In genomic region chr6:36098920-36099647, GRCh38 we compare ENCODE assay signal across 1 cellular context.
TF ChIP-seq lines count a peak whose summit lies in the region.

No MANE protein-coding gene starts in this region.

TF ChIP-seq in K562, 482 proteins besides CTCF, POLR2A, EP300 and RAD21 (continued from another document and continues in another):
- TF ChIP-seq TCF7 (IDR thresholded peaks at IDR 0.05; ENCODE audit: borderline replicate concordance) (no peak), SETDB1 (IDR thresholded peaks at IDR 0.05; ENCODE audit: low read length) (no peak), TBL1XR1 (IDR thresholded peaks at IDR 0.05; ENCODE audit: low read length in 2 of 2) (no peak), SNRNP70 (optimal IDR thresholded peaks at IDR 0.05; ENCODE audit: low read depth, low read length) (no peak), POLR2H (tag; IDR thresholded peaks at IDR 0.05; ENCODE audit: low read depth) (no peak), EGR1 (conservative IDR thresholded peaks at IDR 0.05) (no peak), ZSCAN32 (CRISPR knock-in tag; IDR thresholded peaks at IDR 0.05) (no peak), ZC3H11A (IDR thresholded peaks at IDR 0.05; ENCODE audit: low read depth, low read length) (no peak), SMARCA4 (IDR thresholded peaks at IDR 0.05) (peak; percentile 74; the same call in 1 of the 2 replicates), GATA2 (CRISPR knock-in tag; IDR thresholded peaks at IDR 0.05) (peak; percentile 31; the same call in 1 of the 2 replicates), KLF10 (CRISPR knock-in tag; IDR thresholded peaks at IDR 0.05) (no peak), HDAC1 (IDR thresholded peaks at IDR 0.05) (peak in 1 of 2 experiments; percentile 14; a peak in 1 of 4 replicates), MAX (CRISPR knock-in tag; IDR thresholded peaks at IDR 0.05) (peak; percentile 91), LCOR (CRISPR knock-in tag; IDR thresholded peaks at IDR 0.05) (no peak), TAF9B (IDR thresholded peaks at IDR 0.05; ENCODE audit: partially characterized antibody) (peak; percentile 53), MECOM (CRISPR knock-in tag; IDR thresholded peaks at IDR 0.05) (peak; percentile 72; the same call in 1 of the 2 replicates), CBFA2T3 (IDR thresholded peaks at IDR 0.05) (peak; percentile 82), EP400 (IDR thresholded peaks at IDR 0.05) (peak; percentile 70), TAF15 (IDR thresholded peaks at IDR 0.05; ENCODE audit: low read depth, low read length) (no peak), GATAD2B (IDR thresholded peaks at IDR 0.05; ENCODE audit: borderline replicate concordance) (peak; percentile 66; the same call in 1 of the 2 replicates), PYGO2 (tag; IDR thresholded peaks at IDR 0.05) (no peak), CBFA2T2 (conservative IDR thresholded peaks at IDR 0.05) (peak; percentile 70), MYC (IDR thresholded peaks at IDR 0.05; ENCODE audit: low read depth, low read length) (peak; percentile 85), MYC (CRISPR knock-in tag; IDR thresholded peaks at IDR 0.05; ENCODE audit: borderline replicate concordance, low read depth) (no peak), HSF4 (CRISPR knock-in tag; IDR thresholded peaks at IDR 0.05; ENCODE audit: borderline replicate concordance) (no peak), NRF1 (conservative IDR thresholded peaks at IDR 0.05 in 1 of 2, IDR thresholded peaks at IDR 0.05 in 1 of 2) (no peak), L3MBTL2 (IDR thresholded peaks at IDR 0.05) (peak; percentile 89; the same call in 1 of the 2 replicates), DPF2 (IDR thresholded peaks at IDR 0.05) (peak; percentile 84), ZNF175 (CRISPR knock-in tag; IDR thresholded peaks at IDR 0.05; ENCODE audit: low read depth) (no peak), ZNF561 (CRISPR knock-in tag; conservative IDR thresholded peaks at IDR 0.05) (no peak), NFE2 (IDR thresholded peaks at IDR 0.05; ENCODE audit: low read depth) (peak; percentile 92), TCF7L2 (IDR thresholded peaks at IDR 0.05; ENCODE audit: low read depth, low read length) (no peak), BHLHE40 (IDR thresholded peaks at IDR 0.05; ENCODE audit: low read length) (no peak), DNMT1 (IDR thresholded peaks at IDR 0.05) (no peak), TCF3 (CRISPR knock-in tag; IDR thresholded peaks at IDR 0.05) (peak; percentile 53), E2F8 (IDR thresholded peaks at IDR 0.05; ENCODE audit: low read depth, partially characterized antibody) (no peak), NR2C1 (IDR thresholded peaks at IDR 0.05) (no peak), NR2C1 (tag; IDR thresholded peaks at IDR 0.05) (no peak), ASH1L (IDR thresholded peaks at IDR 0.05; ENCODE audit: borderline replicate concordance, low read depth, partially characterized antibody) (no peak), EHMT2 (IDR thresholded peaks at IDR 0.05) (no peak), MAFK (IDR thresholded peaks at IDR 0.05; ENCODE audit: low read length) (peak; percentile 59; the same call in 1 of the 2 replicates), ZKSCAN1 (IDR thresholded peaks at IDR 0.05; ENCODE audit: low read depth, low read length) (no peak), CTCFL (IDR thresholded peaks at IDR 0.05; ENCODE audit: borderline replicate concordance, insufficient read depth, low read depth, low read length, poor library complexity, severe bottlenecking) (no peak), PATZ1 (CRISPR knock-in tag; IDR thresholded peaks at IDR 0.05; ENCODE audit: borderline replicate concordance) (no peak), GABPB2 (CRISPR knock-in tag; conservative IDR thresholded peaks at IDR 0.05) (no peak), NR2F6 (CRISPR knock-in tag; IDR thresholded peaks at IDR 0.05) (no peak), ZNF780A (CRISPR knock-in tag; IDR thresholded peaks at IDR 0.05) (no peak), CTBP1 (IDR thresholded peaks at IDR 0.05; ENCODE audit: borderline replicate concordance) (no peak), HNRNPH1 (optimal IDR thresholded peaks at IDR 0.05; ENCODE audit: low read depth, low read length) (no peak), POLR2G (IDR thresholded peaks at IDR 0.05; ENCODE audit: low read depth, low read length) (no peak), ZNF224 (CRISPR knock-in tag; IDR thresholded peaks at IDR 0.05) (no peak), RNF2 (IDR thresholded peaks at IDR 0.05) (peak; percentile 14; the same call in 1 of the 2 replicates), KAT2B (IDR thresholded peaks at IDR 0.05; ENCODE audit: low read depth, low read length) (no peak), HLTF (IDR thresholded peaks at IDR 0.05) (no peak), ZBTB2 (IDR thresholded peaks at IDR 0.05) (no peak), ZNF384 (IDR thresholded peaks at IDR 0.05; ENCODE audit: low read depth, low read length) (no peak), ZFP30 (CRISPR knock-in tag; IDR thresholded peaks at IDR 0.05; ENCODE audit: borderline replicate concordance) (no peak)
- TF ChIP-seq, protein P1, sequence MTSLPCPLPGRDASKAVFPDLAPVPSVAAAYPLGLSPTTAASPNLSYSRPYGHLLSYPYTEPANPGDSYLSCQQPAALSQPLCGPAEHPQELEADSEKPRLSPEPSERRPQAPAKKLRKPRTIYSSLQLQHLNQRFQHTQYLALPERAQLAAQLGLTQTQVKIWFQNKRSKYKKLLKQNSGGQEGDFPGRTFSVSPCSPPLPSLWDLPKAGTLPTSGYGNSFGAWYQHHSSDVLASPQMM (CRISPR knock-in tag; IDR thresholded peaks at IDR 0.05) = no peak
- TF ChIP-seq, protein P2, sequence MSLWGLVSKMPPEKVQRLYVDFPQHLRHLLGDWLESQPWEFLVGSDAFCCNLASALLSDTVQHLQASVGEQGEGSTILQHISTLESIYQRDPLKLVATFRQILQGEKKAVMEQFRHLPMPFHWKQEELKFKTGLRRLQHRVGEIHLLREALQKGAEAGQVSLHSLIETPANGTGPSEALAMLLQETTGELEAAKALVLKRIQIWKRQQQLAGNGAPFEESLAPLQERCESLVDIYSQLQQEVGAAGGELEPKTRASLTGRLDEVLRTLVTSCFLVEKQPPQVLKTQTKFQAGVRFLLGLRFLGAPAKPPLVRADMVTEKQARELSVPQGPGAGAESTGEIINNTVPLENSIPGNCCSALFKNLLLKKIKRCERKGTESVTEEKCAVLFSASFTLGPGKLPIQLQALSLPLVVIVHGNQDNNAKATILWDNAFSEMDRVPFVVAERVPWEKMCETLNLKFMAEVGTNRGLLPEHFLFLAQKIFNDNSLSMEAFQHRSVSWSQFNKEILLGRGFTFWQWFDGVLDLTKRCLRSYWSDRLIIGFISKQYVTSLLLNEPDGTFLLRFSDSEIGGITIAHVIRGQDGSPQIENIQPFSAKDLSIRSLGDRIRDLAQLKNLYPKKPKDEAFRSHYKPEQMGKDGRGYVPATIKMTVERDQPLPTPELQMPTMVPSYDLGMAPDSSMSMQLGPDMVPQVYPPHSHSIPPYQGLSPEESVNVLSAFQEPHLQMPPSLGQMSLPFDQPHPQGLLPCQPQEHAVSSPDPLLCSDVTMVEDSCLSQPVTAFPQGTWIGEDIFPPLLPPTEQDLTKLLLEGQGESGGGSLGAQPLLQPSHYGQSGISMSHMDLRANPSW (CRISPR knock-in tag; IDR thresholded peaks at IDR 0.05) = no peak
- TF ChIP-seq, protein P3, sequence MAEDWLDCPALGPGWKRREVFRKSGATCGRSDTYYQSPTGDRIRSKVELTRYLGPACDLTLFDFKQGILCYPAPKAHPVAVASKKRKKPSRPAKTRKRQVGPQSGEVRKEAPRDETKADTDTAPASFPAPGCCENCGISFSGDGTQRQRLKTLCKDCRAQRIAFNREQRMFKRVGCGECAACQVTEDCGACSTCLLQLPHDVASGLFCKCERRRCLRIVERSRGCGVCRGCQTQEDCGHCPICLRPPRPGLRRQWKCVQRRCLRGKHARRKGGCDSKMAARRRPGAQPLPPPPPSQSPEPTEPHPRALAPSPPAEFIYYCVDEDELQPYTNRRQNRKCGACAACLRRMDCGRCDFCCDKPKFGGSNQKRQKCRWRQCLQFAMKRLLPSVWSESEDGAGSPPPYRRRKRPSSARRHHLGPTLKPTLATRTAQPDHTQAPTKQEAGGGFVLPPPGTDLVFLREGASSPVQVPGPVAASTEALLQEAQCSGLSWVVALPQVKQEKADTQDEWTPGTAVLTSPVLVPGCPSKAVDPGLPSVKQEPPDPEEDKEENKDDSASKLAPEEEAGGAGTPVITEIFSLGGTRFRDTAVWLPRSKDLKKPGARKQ (CRISPR knock-in tag; IDR thresholded peaks at IDR 0.05) = 0 out of 2 replicates have a peak, but pooled peaks have one; percentile 34
- TF ChIP-seq, protein P4, sequence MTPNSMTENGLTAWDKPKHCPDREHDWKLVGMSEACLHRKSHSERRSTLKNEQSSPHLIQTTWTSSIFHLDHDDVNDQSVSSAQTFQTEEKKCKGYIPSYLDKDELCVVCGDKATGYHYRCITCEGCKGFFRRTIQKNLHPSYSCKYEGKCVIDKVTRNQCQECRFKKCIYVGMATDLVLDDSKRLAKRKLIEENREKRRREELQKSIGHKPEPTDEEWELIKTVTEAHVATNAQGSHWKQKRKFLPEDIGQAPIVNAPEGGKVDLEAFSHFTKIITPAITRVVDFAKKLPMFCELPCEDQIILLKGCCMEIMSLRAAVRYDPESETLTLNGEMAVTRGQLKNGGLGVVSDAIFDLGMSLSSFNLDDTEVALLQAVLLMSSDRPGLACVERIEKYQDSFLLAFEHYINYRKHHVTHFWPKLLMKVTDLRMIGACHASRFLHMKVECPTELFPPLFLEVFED (CRISPR knock-in tag; conservative IDR thresholded peaks at IDR 0.05) = no peak
- TF ChIP-seq, protein P5, sequence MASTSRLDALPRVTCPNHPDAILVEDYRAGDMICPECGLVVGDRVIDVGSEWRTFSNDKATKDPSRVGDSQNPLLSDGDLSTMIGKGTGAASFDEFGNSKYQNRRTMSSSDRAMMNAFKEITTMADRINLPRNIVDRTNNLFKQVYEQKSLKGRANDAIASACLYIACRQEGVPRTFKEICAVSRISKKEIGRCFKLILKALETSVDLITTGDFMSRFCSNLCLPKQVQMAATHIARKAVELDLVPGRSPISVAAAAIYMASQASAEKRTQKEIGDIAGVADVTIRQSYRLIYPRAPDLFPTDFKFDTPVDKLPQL (IDR thresholded peaks at IDR 0.05; ENCODE audit: extremely low read depth, insufficient read length) = no peak
